ENCODE assay signal across 8 cellular contexts in genomic region chr22:19291580-19292261, GRCh38. TPM values are rescaled to one million over a fixed set of nuclear protein-coding genes. Genes with fewer than 3 reads are reported as not detected.
DNase-seq lines count a peak whose midpoint lies in the region; TF ChIP-seq lines count a peak whose summit lies in the region.

Gene CLTCL1, minus strand, starts transcription at chr22:19291719. Its CDS starts 78 bp downstream, at chr22:19291641.

- DNase-seq in Caki2 (ENCODE audit: low read depth) (peak; percentile 82), H4 (ENCODE audit: low spot score) (peak; percentile 30), NCI-H1694 (lab: John Stamatoyannopoulos, UW) (peak; percentile 3), choroid plexus epithelial cell (ENCODE audit: low read depth) (peak; percentile 73), kidney tubule cell (ENCODE audit: low spot score) (peak; percentile 66), NCI-H1048 (lab: John Stamatoyannopoulos, UW) (no peak)
- peak; percentile 54 to 61 for DNase-seq in activated CD4-positive, alpha-beta T cell treated with anti-CD3 and anti-CD28 coated beads for 24 hours (ENCODE audit: low read depth in 2 of 2)
- peak; percentile 80 for DNase-seq in stimulated activated CD4-positive, alpha-beta T cell treated with anti-CD3 and anti-CD28 coated beads, Interleukin-15, amount 100 ng/mL, for 24 hours

- in situ Hi-C loops in Caki2 (cut with HindIII; ENCODE audit: low pct_unique_long_range_greater_than_20kb, low sequenced_read_pairs): no loop called here

- peak within 1 kb of the TSS; percentile 79 for H3K4me3 ChIP-seq in choroid plexus epithelial cell (ENCODE audit: low read depth, low read length)

- TF ChIP-seq CTCF in choroid plexus epithelial cell (conservative IDR thresholded peaks at IDR 0.05; ENCODE audit: low read depth, low read length): no peak

RNA-seq across cellular contexts. Expression of gene CLTCL1, which starts in this region (rescaled TPM):
- total RNA-seq in Caki2 (2014; rRNA removed; shearing (Covaris generic); ENCODE audit: low replicate concordance): 1.5 and 2.9 TPM in 2 replicates
- 5.3 and 5.8 TPM in 2 replicates for total RNA-seq in H4 (2014; rRNA removed; shearing (Covaris generic))
